Comparison of ENCODE assay signal across 8 cellular contexts in genomic region chr1:228166170-228166936, GRCh38. TPM values are rescaled to one million over a fixed set of nuclear protein-coding genes. Genes with fewer than 3 reads are reported as not detected.
DNase-seq lines count a peak whose midpoint lies in the region; ATAC-seq and TF ChIP-seq lines count a peak whose summit lies in the region.

No MANE protein-coding gene starts in this region.

- H3K9ac ChIP-seq in fibroblast of lung (ENCODE audit: insufficient read depth, low read length) (peak overlapping the region; percentile 100), subcutaneous abdominal adipose tissue (ENCODE audit: low read length in 5 of 5) (peak overlapping the region; percentile 44 to 80 (median 59))

- ATAC-seq in GM19023 (IDR thresholded peaks at IDR 0.05; ENCODE audit: unreplicated experiment) (peak; percentile 15), HG03159 (IDR thresholded peaks at IDR 0.05; ENCODE audit: unreplicated experiment) (peak; percentile 17), natural killer cell (peak; percentile 3 to 8 (median 5))
- ATAC-seq in activated T-cell treated with anti-CD3 and anti-CD28 coated beads, Interleukin-2, amount 50 U/mL, for 4 hours, result peak; percentile 3

- H3K4me3 Mint-ChIP-seq in CD14-positive monocyte, result peak overlapping the region; percentile 62
- peak overlapping the region; percentile 78 for H3K4me3 Mint-ChIP-seq in activated T-cell treated with anti-CD3 and anti-CD28 coated beads, Interleukin-2, amount 50 U/mL, for 4 hours
- H3K4me3 Mint-ChIP-seq in natural killer cell, result peak overlapping the region; percentile 94

- H3K9me3 Mint-ChIP-seq in CD14-positive monocyte (peaks cover 0 to 1% (median 0%) of the 10 kb centered on the region in 7 donors), natural killer cell (no peaks in the 10 kb centered on the region)
- no peaks in the 10 kb centered on the region for H3K9me3 Mint-ChIP-seq in activated T-cell treated with anti-CD3 and anti-CD28 coated beads, Interleukin-2, amount 50 U/mL, for 4 hours

- H3K36me3 ChIP-seq in fibroblast of lung (ENCODE audit: control insufficient read depth, insufficient read depth, low read length), result no peaks in the 10 kb centered on the region
- H3K36me3 ChIP-seq in subcutaneous abdominal adipose tissue (ENCODE audit: control insufficient read depth in 5 of 5, insufficient read depth in 5 of 5, low read length in 5 of 5), result peaks cover 0 to 7% (median 2%) of the 10 kb centered on the region in 5 donors

- intact Hi-C loops in CD14-positive monocyte (cut with micrococcal nuclease), result loop anchor here (1.0 to 5.0 kb wide), 4 partner anchors 26 to 82 kb away; partner anchors contain the start of gene GUK1 (in 1 of the 2)
- intact Hi-C loops in natural killer cell (cut with micrococcal nuclease), result loop anchor here (2.0 to 5.0 kb wide), 2 partner anchors 64 to 84 kb away; partner anchors contain the start of genes ARF1 and C1orf35

- H3K4me1 Mint-ChIP-seq in CD14-positive monocyte, result peaks cover 43% of the 10 kb centered on the region
- peaks cover 46% of the 10 kb centered on the region for H3K4me1 Mint-ChIP-seq in activated T-cell treated with anti-CD3 and anti-CD28 coated beads, Interleukin-2, amount 50 U/mL, for 4 hours (ENCODE audit: low read depth)
- H3K4me1 Mint-ChIP-seq in natural killer cell, result peaks cover 28 to 34% of the 10 kb centered on the region in 2 donors

- peaks cover 3% of the 10 kb centered on the region for H3K4me1 ChIP-seq in fibroblast of lung (ENCODE audit: control insufficient read depth, extremely low read depth, insufficient read depth, low read length)
- H3K4me1 ChIP-seq in subcutaneous abdominal adipose tissue (ENCODE audit: control insufficient read depth in 5 of 5, insufficient read depth in 5 of 5, low read length in 5 of 5), result peaks cover 1 to 48% (median 36%) of the 10 kb centered on the region in 5 donors

- peak overlapping the region; percentile 1 for H2AFZ ChIP-seq in fibroblast of lung (ENCODE audit: low read length)

- H3K27me3 ChIP-seq in fibroblast of lung (ENCODE audit: control insufficient read depth, insufficient read depth, low read length), result no peaks in the 10 kb centered on the region
- H3K27me3 ChIP-seq in subcutaneous abdominal adipose tissue (ENCODE audit: control insufficient read depth in 5 of 5, insufficient read depth in 4 of 5, low read length in 5 of 5), result peaks cover 10 to 20% (median 15%) of the 10 kb centered on the region in 5 donors

- peak; percentile 96 for DNase-seq in CD14-positive monocyte (ENCODE audit: low spot score)
- peak; percentile 12 for DNase-seq in NCI-H524 treated with DMSO at 0.1 percent for 48 hours (lab: John Stamatoyannopoulos, UW)
- peak; percentile 46 for DNase-seq in activated T-cell treated with anti-CD3 and anti-CD28 coated beads, Interleukin-2, amount 50 U/mL, for 4 hours
- peak; percentile 52 to 54 for DNase-seq in fibroblast of lung (ENCODE audit: low read depth in 2 of 2)
- no peak for DNase-seq in natural killer cell

- H3K27me3 Mint-ChIP-seq in CD14-positive monocyte (ENCODE audit: low read depth in 3 of 3), result peaks cover 2 to 24% (median 11%) of the 10 kb centered on the region in 3 donors
- H3K27me3 Mint-ChIP-seq in activated T-cell treated with anti-CD3 and anti-CD28 coated beads, Interleukin-2, amount 50 U/mL, for 4 hours (ENCODE audit: low read depth), result no peaks in the 10 kb centered on the region
- H3K27me3 Mint-ChIP-seq in natural killer cell (ENCODE audit: low read depth in 2 of 2), result no peaks in the 10 kb centered on the region

- H3K4me3 ChIP-seq in fibroblast of lung (replicated peaks in 1 of 4; ENCODE audit: control extremely low read depth in 1 of 4, insufficient read depth in 1 of 4, low read depth in 3 of 4, low read length in 4 of 4) (peak overlapping the region; percentile 44 to 78 (median 58)), subcutaneous abdominal adipose tissue (ENCODE audit: low read depth in 1 of 5, low read length in 5 of 5) (peak overlapping the region; percentile 58 to 82 (median 64))

- peak overlapping the region; percentile 80 for H3K4me2 ChIP-seq in fibroblast of lung (ENCODE audit: extremely low read depth, insufficient read depth, low read length)

- no peaks in the 10 kb centered on the region for H3K79me2 ChIP-seq in fibroblast of lung (ENCODE audit: control insufficient read depth, insufficient read depth, low read length)

- H3K9me3 ChIP-seq in fibroblast of lung (ENCODE audit: control insufficient read depth, insufficient read depth, low read depth, low read length), result no peaks in the 10 kb centered on the region
- no peaks in the 10 kb centered on the region for H3K9me3 ChIP-seq in subcutaneous abdominal adipose tissue (ENCODE audit: control insufficient read depth in 5 of 5, low read length in 5 of 5)

- H3K27ac Mint-ChIP-seq in CD14-positive monocyte (peak overlapping the region; percentile 92 to 98 (median 97)), natural killer cell (peak overlapping the region; percentile 94 to 95)

- peak; percentile 17 for TF ChIP-seq CTCF in CD14-positive monocyte (IDR thresholded peaks at IDR 0.05)
- peak; percentile 31 to 39 for TF ChIP-seq CTCF in fibroblast of lung (conservative IDR thresholded peaks at IDR 0.05 in 1 of 2, IDR thresholded peaks at IDR 0.05 in 1 of 2; ENCODE audit: low read depth in 1 of 2, low read length in 2 of 2)
- TF ChIP-seq CTCF in natural killer cell (IDR thresholded peaks at IDR 0.05), result peak; percentile 18

- no peaks in the 10 kb centered on the region for H4K20me1 ChIP-seq in fibroblast of lung (ENCODE audit: control insufficient read depth, extremely low read depth, insufficient read depth, low read length)

- H3K36me3 Mint-ChIP-seq in CD14-positive monocyte (peaks cover 6 to 7% of the 10 kb centered on the region in 2 donors), natural killer cell (no peaks in the 10 kb centered on the region)
- H3K36me3 Mint-ChIP-seq in activated T-cell treated with anti-CD3 and anti-CD28 coated beads, Interleukin-2, amount 50 U/mL, for 4 hours (ENCODE audit: insufficient read depth), result peaks cover 3% of the 10 kb centered on the region

- H3K27ac ChIP-seq in fibroblast of lung (ENCODE audit: insufficient read depth, low read length) (peak overlapping the region; percentile 89), subcutaneous abdominal adipose tissue (ENCODE audit: low read depth, low read length) (peak overlapping the region; percentile 84)

RNA-seq across cellular contexts. Expression of gene IBA57, which starts 0.7 kb away (rescaled TPM):
- polyA plus RNA-seq in CD14-positive monocyte, result 1 to 10 TPM; 1.6 to 2.1 TPM
- total RNA-seq in activated T-cell treated with anti-CD3 and anti-CD28 coated beads, Interleukin-2, amount 50 U/mL, for 4 hours, result 10 to 100 TPM; 14.5 to 17.6 (median 15.9) TPM
- 3.6 and 3.8 TPM in 2 replicates for total RNA-seq in fibroblast of lung
- 1.3 and 1.4 TPM in 2 replicates for polyA plus RNA-seq in fibroblast of lung
- polyA plus RNA-seq in fibroblast of lung (2012), result 2.3 and 3.6 TPM in 2 replicates
- 1.9 and 3.3 TPM in 2 replicates for polyA minus RNA-seq in fibroblast of lung (ENCODE audit: low replicate concordance)
- 10 to 100 TPM; 13.3 to 14.1 (median 13.8) TPM for total RNA-seq in natural killer cell

RNA-seq across cellular contexts. Expression of gene GJC2, which starts 16.6 kb away (rescaled TPM):
- polyA plus RNA-seq in CD14-positive monocyte (not detected), fibroblast of lung (1.3 and 1.4 TPM in 2 replicates)
- total RNA-seq in activated T-cell treated with anti-CD3 and anti-CD28 coated beads, Interleukin-2, amount 50 U/mL, for 4 hours, result under 1 TPM; 0.49 to 0.79 (median 0.53) TPM
- total RNA-seq in fibroblast of lung (6.7 and 13.4 TPM in 2 replicates), natural killer cell (1 to 10 TPM; 1.0 to 2.2 (median 1.7) TPM)
- polyA plus RNA-seq in fibroblast of lung (2012), result 5.0 and 5.3 TPM in 2 replicates
- polyA minus RNA-seq in fibroblast of lung (ENCODE audit: low replicate concordance), result 4.0 and 4.4 TPM in 2 replicates

RNA-seq across cellular contexts. Expression of gene GUK1, which starts 26.3 kb away (rescaled TPM):
- polyA plus RNA-seq in CD14-positive monocyte, result 100 to 1,000 TPM; 262 to 316 TPM
- total RNA-seq in activated T-cell treated with anti-CD3 and anti-CD28 coated beads, Interleukin-2, amount 50 U/mL, for 4 hours, result 100 to 1,000 TPM; 219 to 248 (median 242) TPM
- total RNA-seq in fibroblast of lung, result 325 and 479 TPM in 2 replicates
- 217 and 286 TPM in 2 replicates for polyA plus RNA-seq in fibroblast of lung
- 265 and 391 TPM in 2 replicates for polyA plus RNA-seq in fibroblast of lung (2012)
- 101 and 146 TPM in 2 replicates for polyA minus RNA-seq in fibroblast of lung (ENCODE audit: low replicate concordance)
- 100 to 1,000 TPM; 292 to 313 (median 308) TPM for total RNA-seq in natural killer cell

RNA-seq across cellular contexts. Expression of gene OBSCN, which starts 41.5 kb away (rescaled TPM):
- polyA plus RNA-seq in CD14-positive monocyte (under 1 TPM; 0.57 to 0.76 TPM), fibroblast of lung (0.78 and 0.87 TPM in 2 replicates)
- 1 to 10 TPM; 6.3 to 9.3 (median 7.5) TPM for total RNA-seq in activated T-cell treated with anti-CD3 and anti-CD28 coated beads, Interleukin-2, amount 50 U/mL, for 4 hours
- total RNA-seq in fibroblast of lung (14.4 and 16.8 TPM in 2 replicates), natural killer cell (10 to 100 TPM in 2 of 3 donors, 1 to 10 TPM in 1; 9.6 to 30.0 (median 14.3) TPM)
- polyA plus RNA-seq in fibroblast of lung (2012), result 1.7 and 2.1 TPM in 2 replicates
- 1.2 and 1.7 TPM in 2 replicates for polyA minus RNA-seq in fibroblast of lung (ENCODE audit: low replicate concordance)

RNA-seq across cellular contexts. Expression of gene MRPL55, which starts 57.3 kb away (rescaled TPM):
- polyA plus RNA-seq in CD14-positive monocyte (100 to 1,000 TPM in 1 of 2 donors, 10 to 100 TPM in 1; 99.8 to 104 TPM), fibroblast of lung (39.5 and 41.0 TPM in 2 replicates)
- 10 to 100 TPM; 82.3 to 93.0 (median 89.5) TPM for total RNA-seq in activated T-cell treated with anti-CD3 and anti-CD28 coated beads, Interleukin-2, amount 50 U/mL, for 4 hours
- total RNA-seq in fibroblast of lung (51.7 and 61.6 TPM in 2 replicates), natural killer cell (10 to 100 TPM; 50.0 to 70.6 (median 64.1) TPM)
- 55.0 and 70.4 TPM in 2 replicates for polyA plus RNA-seq in fibroblast of lung (2012)
- polyA minus RNA-seq in fibroblast of lung (ENCODE audit: low replicate concordance), result 7.1 and 30.6 TPM in 2 replicates
